Comparison of ENCODE assay signal across 1 cellular context in the genomic region with DNA sequence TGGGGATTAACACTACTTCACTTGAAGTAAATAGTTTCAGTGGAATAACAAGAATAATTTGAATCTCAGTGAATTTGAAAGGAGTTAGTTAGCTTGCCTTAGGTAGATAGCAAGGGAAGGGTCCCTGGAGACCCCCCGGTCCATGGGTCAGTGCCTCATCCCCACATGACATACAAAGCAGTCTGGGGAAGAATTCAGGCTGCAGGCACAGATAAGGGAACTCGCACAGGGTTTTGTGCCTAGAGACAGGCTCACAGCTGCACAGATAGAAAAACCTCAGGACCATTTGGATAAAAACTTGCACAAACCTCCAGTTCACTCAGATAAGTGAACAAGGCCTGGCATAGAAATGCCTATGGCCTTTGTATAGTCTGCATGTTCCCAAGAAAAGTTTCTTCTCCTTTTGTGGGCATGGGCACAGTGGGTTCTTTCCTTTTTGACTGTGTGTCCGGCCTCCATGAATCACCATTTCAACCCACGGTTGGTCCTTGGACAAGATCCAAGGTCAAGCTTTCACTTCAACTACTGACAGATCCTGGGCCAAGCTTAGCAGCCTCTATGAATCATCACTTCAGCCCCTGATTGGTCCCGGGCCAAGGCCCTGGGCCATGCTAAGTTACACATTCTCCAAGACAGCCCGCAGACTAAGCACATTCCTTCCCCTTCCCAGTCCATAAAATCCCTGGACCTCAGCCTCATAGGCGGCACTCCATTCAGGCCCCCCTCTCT.
A peak's percentile ranks its signal among the peaks of the same experiment; 100 is the strongest.
TF ChIP-seq lines count a peak whose summit lies in the region.

No MANE protein-coding gene starts in this region.

TF ChIP-seq in K562, 482 proteins besides CTCF, POLR2A, EP300 and RAD21 (continued from another document and continues in another):
- TF ChIP-seq, protein P1, sequence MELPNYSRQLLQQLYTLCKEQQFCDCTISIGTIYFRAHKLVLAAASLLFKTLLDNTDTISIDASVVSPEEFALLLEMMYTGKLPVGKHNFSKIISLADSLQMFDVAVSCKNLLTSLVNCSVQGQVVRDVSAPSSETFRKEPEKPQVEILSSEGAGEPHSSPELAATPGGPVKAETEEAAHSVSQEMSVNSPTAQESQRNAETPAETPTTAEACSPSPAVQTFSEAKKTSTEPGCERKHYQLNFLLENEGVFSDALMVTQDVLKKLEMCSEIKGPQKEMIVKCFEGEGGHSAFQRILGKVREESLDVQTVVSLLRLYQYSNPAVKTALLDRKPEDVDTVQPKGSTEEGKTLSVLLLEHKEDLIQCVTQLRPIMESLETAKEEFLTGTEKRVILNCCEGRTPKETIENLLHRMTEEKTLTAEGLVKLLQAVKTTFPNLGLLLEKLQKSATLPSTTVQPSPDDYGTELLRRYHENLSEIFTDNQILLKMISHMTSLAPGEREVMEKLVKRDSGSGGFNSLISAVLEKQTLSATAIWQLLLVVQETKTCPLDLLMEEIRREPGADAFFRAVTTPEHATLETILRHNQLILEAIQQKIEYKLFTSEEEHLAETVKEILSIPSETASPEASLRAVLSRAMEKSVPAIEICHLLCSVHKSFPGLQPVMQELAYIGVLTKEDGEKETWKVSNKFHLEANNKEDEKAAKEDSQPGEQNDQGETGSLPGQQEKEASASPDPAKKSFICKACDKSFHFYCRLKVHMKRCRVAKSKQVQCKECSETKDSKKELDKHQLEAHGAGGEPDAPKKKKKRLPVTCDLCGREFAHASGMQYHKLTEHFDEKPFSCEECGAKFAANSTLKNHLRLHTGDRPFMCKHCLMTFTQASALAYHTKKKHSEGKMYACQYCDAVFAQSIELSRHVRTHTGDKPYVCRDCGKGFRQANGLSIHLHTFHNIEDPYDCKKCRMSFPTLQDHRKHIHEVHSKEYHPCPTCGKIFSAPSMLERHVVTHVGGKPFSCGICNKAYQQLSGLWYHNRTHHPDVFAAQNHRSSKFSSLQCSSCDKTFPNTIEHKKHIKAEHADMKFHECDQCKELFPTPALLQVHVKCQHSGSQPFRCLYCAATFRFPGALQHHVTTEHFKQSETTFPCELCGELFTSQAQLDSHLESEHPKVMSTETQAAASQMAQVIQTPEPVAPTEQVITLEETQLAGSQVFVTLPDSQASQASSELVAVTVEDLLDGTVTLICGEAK (IDR thresholded peaks at IDR 0.05): no peak
- TF ChIP-seq, protein P1 (CRISPR knock-in tag; IDR thresholded peaks at IDR 0.05): no peak
- TF ChIP-seq TBL1XR1 (IDR thresholded peaks at IDR 0.05; ENCODE audit: low read length in 2 of 2): no peak
- TF ChIP-seq ZNF707 (CRISPR knock-in tag; conservative IDR thresholded peaks at IDR 0.05): no peak
- TF ChIP-seq BACH1 (tag; IDR thresholded peaks at IDR 0.05): no peak
- TF ChIP-seq HCFC1 (IDR thresholded peaks at IDR 0.05; ENCODE audit: low read depth, low read length): no peak
- TF ChIP-seq ZBTB34 (CRISPR knock-in tag; IDR thresholded peaks at IDR 0.05): no peak
- no peak for TF ChIP-seq FOXA3 (CRISPR knock-in tag; conservative IDR thresholded peaks at IDR 0.05 in 1 of 2, IDR thresholded peaks at IDR 0.05 in 1 of 2)
- no peak for TF ChIP-seq DACH1 (IDR thresholded peaks at IDR 0.05; ENCODE audit: partially characterized antibody)
- TF ChIP-seq, protein P2, sequence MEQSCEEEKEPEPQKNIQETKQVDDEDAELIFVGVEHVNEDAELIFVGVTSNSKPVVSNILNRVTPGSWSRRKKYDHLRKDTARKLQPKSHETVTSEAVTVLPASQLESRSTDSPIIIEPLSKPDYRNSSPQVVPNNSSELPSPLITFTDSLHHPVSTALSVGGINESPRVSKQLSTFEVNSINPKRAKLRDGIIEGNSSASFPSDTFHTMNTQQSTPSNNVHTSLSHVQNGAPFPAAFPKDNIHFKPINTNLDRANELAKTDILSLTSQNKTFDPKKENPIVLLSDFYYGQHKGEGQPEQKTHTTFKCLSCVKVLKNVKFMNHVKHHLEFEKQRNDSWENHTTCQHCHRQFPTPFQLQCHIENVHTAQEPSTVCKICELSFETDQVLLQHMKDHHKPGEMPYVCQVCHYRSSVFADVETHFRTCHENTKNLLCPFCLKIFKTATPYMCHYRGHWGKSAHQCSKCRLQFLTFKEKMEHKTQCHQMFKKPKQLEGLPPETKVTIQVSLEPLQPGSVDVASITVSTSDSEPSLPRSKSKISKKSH (CRISPR knock-in tag; IDR thresholded peaks at IDR 0.05): no peak
- TF ChIP-seq SMARCB1 (IDR thresholded peaks at IDR 0.05; ENCODE audit: insufficient read length, low read depth): no peak
- TF ChIP-seq BHLHE40 (IDR thresholded peaks at IDR 0.05; ENCODE audit: low read length): no peak
- no peak for TF ChIP-seq ARID2 (IDR thresholded peaks at IDR 0.05)
- TF ChIP-seq ZNF398 (CRISPR knock-in tag; IDR thresholded peaks at IDR 0.05): no peak
- TF ChIP-seq CBFA2T2 (conservative IDR thresholded peaks at IDR 0.05): 0 out of 2 replicates have a peak, but pooled peaks have one; percentile 19
- TF ChIP-seq, protein P3, sequence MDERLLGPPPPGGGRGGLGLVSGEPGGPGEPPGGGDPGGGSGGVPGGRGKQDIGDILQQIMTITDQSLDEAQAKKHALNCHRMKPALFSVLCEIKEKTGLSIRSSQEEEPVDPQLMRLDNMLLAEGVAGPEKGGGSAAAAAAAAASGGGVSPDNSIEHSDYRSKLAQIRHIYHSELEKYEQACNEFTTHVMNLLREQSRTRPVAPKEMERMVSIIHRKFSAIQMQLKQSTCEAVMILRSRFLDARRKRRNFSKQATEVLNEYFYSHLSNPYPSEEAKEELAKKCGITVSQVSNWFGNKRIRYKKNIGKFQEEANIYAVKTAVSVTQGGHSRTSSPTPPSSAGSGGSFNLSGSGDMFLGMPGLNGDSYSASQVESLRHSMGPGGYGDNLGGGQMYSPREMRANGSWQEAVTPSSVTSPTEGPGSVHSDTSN (CRISPR knock-in tag; IDR thresholded peaks at IDR 0.05; ENCODE audit: low read depth): no peak
- TF ChIP-seq, protein P3 (tag; conservative IDR thresholded peaks at IDR 0.05; ENCODE audit: low read depth): peak; percentile 45; the same call in 1 of the 2 replicates
- TF ChIP-seq ZNF75A (CRISPR knock-in tag; IDR thresholded peaks at IDR 0.05): no peak
- no peak for TF ChIP-seq NR2C2 (CRISPR knock-in tag; IDR thresholded peaks at IDR 0.05)
- TF ChIP-seq NR2C2 (tag; IDR thresholded peaks at IDR 0.05): no peak
- no peak for TF ChIP-seq NR3C1 (CRISPR knock-in tag; IDR thresholded peaks at IDR 0.05)
- TF ChIP-seq MAZ (CRISPR knock-in tag; conservative IDR thresholded peaks at IDR 0.05 in 1 of 2, IDR thresholded peaks at IDR 0.05 in 1 of 2): no peak
- TF ChIP-seq MAFG (tag; conservative IDR thresholded peaks at IDR 0.05): no peak
- no peak for TF ChIP-seq SAP30 (IDR thresholded peaks at IDR 0.05; ENCODE audit: borderline replicate concordance, insufficient read depth, low read depth, low read length, poor library complexity, severe bottlenecking)
- no peak for TF ChIP-seq KDM1A (IDR thresholded peaks at IDR 0.05)
- no peak for TF ChIP-seq ERF (CRISPR knock-in tag; IDR thresholded peaks at IDR 0.05)
- no peak for TF ChIP-seq EZH2 (IDR thresholded peaks at IDR 0.05; ENCODE audit: borderline replicate concordance, low read depth, low read length)
- peak; percentile 34; the same call in 1 of the 2 replicates for TF ChIP-seq ATF7 (IDR thresholded peaks at IDR 0.05)
- TF ChIP-seq MTA2 (IDR thresholded peaks at IDR 0.05; ENCODE audit: low read depth): no peak
- TF ChIP-seq ZNF695 (CRISPR knock-in tag; IDR thresholded peaks at IDR 0.05): no peak
